8 cellular contexts compared by ENCODE assay signal in genomic region chr13:54029226-54029625, GRCh38.
A peak's percentile ranks its signal among the peaks of the same experiment; 100 is the strongest.
DNase-seq lines count a peak whose midpoint lies in the region; ATAC-seq, FAIRE-seq and TF ChIP-seq lines count a peak whose summit lies in the region.

No MANE protein-coding gene starts in this region.

- no peak overlapping the region for H2BK20ac ChIP-seq in H1 (ENCODE audit: low read length)

- WGBS in H1 (ENCODE audit: extremely low coverage in 1 of 2, insufficient coverage in 1 of 2, insufficient read length in 1 of 2, insufficient replicate concordance in 2 of 2, low coverage in 1 of 2, low lambda C conversion rate in 2 of 2, missing lambda C conversion rate in 1 of 2), 2 experiments, result 87% methylated on average over 1 of the region's 1 CpG; no CpG with 5 or more reads in 1 of the 2 experiments

- CTCF ChIA-PET in HEK293T (lab: Yijun Ruan, JAX) (no interaction called here), H1 (lab: Charles Lee; ENCODE audit: partially characterized antibody) (no interaction called here)
- CTCF ChIA-PET in activated CD4-positive, alpha-beta memory T cell treated with anti-CD3 and anti-CD28 coated beads, Interleukin-2, amount 10 ng/mL, durations not matched to agents 7 days and 5 days (lab: Charles Lee), result interaction anchor here (0.7 kb wide), 1 partner anchor 62 kb away, joined by 3 read pairs; no protein-coding TSS in a partner anchor

- H3K56ac ChIP-seq in H1 (replicated peaks; ENCODE audit: insufficient read length, low read depth, low read length), result no peak overlapping the region

- peak; percentile 5 for DNase-seq in HEK293T (ENCODE audit: extremely low spot score)
- peak in 1 of 2 experiments; percentile 13 for DNase-seq in H1 (ENCODE audit: low read depth in 1 of 2, low spot score in 2 of 2)
- DNase-seq in CD1c-positive myeloid dendritic cell (ENCODE audit: extremely low spot score), result no peak
- no peak for DNase-seq in omental fat pad (ENCODE audit: low spot score)
- no peak for DNase-seq in activated CD4-positive, alpha-beta memory T cell treated with anti-CD3 and anti-CD28 coated beads, Interleukin-2, amount 10 ng/mL, durations not matched to agents 7 days and 5 days
- DNase-seq in NCI-H2029 treated with DMSO at 0.1 percent for 48 hours (lab: John Stamatoyannopoulos, UW), result no peak

- H4K5ac ChIP-seq in H1 (ENCODE audit: insufficient read length, low read depth, low read length), result no peak overlapping the region

- no peak overlapping the region for H2AK5ac ChIP-seq in H1 (ENCODE audit: low read depth, low read length)

- H3K79me1 ChIP-seq in H1 (ENCODE audit: low read depth, low read length), result no peaks in the 10 kb centered on the region

- H3K4me3 ChIP-seq in Loucy (ENCODE audit: low read length, poor library complexity, severe bottlenecking) (no peak overlapping the region), H1 (ENCODE audit: extremely low read depth in 1 of 4, insufficient read depth in 2 of 4, low read depth in 3 of 4, low read length in 4 of 4) (no peak overlapping the region)

- H3K9ac ChIP-seq in Loucy (ENCODE audit: low read depth, low read length, poor library complexity, severe bottlenecking) (no peak overlapping the region), H1 (replicated peaks in 1 of 4; ENCODE audit: extremely low read depth in 1 of 4, low read depth in 3 of 4, low read length in 3 of 4) (no peak overlapping the region)

- H3K27me3 ChIP-seq in Loucy (ENCODE audit: insufficient read depth, low read length, poor library complexity, severe bottlenecking) (no peaks in the 10 kb centered on the region), H1 (replicated peaks in 1 of 4; ENCODE audit: control insufficient read depth in 3 of 4, extremely low read depth in 1 of 4, insufficient read depth in 3 of 4, low read length in 3 of 4) (no peaks in the 10 kb centered on the region)

- H3K18ac ChIP-seq in H1 (ENCODE audit: extremely low read depth, low read length), result no peak overlapping the region

- H3K79me2 ChIP-seq in Loucy (ENCODE audit: insufficient read depth, low read length) (no peaks in the 10 kb centered on the region), H1 (ENCODE audit: control insufficient read depth in 1 of 2, insufficient read depth in 2 of 2, low read length in 2 of 2) (no peaks in the 10 kb centered on the region)

- no peak overlapping the region for H2BK15ac ChIP-seq in H1 (ENCODE audit: low read length)

- H2BK12ac ChIP-seq in H1 (ENCODE audit: low read depth, low read length), result no peak overlapping the region

- H4K8ac ChIP-seq in H1 (ENCODE audit: extremely low read depth, insufficient read depth, low read length), result no peak overlapping the region

- H4K91ac ChIP-seq in H1 (replicated peaks; ENCODE audit: insufficient read length, low read length), result no peak overlapping the region

- H3F3A ChIP-seq in Loucy (ENCODE audit: low read depth), result no peaks in the 10 kb centered on the region

- H3K27ac ChIP-seq in H1 (ENCODE audit: low read depth, low read length), result no peak overlapping the region

- TF ChIP-seq CTCF in Loucy (conservative IDR thresholded peaks at IDR 0.05; ENCODE audit: low read length) (no peak), H1 (IDR thresholded peaks at IDR 0.05; ENCODE audit: control extremely low read depth in 1 of 3, insufficient read depth in 1 of 3, low read depth in 1 of 3, low read length in 3 of 3) (no peak), omental fat pad (IDR thresholded peaks at IDR 0.05) (no peak)

- H3K23ac ChIP-seq in H1 (ENCODE audit: insufficient read length), result no peak overlapping the region

- H3K36me3 Mint-ChIP-seq in activated CD4-positive, alpha-beta memory T cell treated with anti-CD3 and anti-CD28 coated beads, Interleukin-2, amount 10 ng/mL, durations not matched to agents 7 days and 5 days (ENCODE audit: low read depth), result no peaks in the 10 kb centered on the region

- H3K36me3 ChIP-seq in Loucy (ENCODE audit: insufficient read depth, low read length), result no peaks in the 10 kb centered on the region
- no peaks in the 10 kb centered on the region for H3K36me3 ChIP-seq in H1 (ENCODE audit: control insufficient read depth in 2 of 4, insufficient read depth in 4 of 4, low read length in 3 of 4)

- no peak overlapping the region for H3K4ac ChIP-seq in H1 (replicated peaks; ENCODE audit: insufficient read length, low read depth, low read length)

- H3K9me2 ChIP-seq in Loucy (replicated peaks; ENCODE audit: low read depth, low read length), result no peaks in the 10 kb centered on the region

- H3K9me3 Mint-ChIP-seq in activated CD4-positive, alpha-beta memory T cell treated with anti-CD3 and anti-CD28 coated beads, Interleukin-2, amount 10 ng/mL, durations not matched to agents 7 days and 5 days, result peaks cover 15% of the 10 kb centered on the region

- POLR2A ChIA-PET in HEK293T (lab: Yijun Ruan, JAX), result no interaction called here
- POLR2A ChIA-PET in H1 (lab: Charles Lee; ENCODE audit: partially characterized antibody), result no interaction called here
- POLR2A ChIA-PET in activated CD4-positive, alpha-beta memory T cell treated with anti-CD3 and anti-CD28 coated beads, Interleukin-2, amount 10 ng/mL, durations not matched to agents 7 days and 5 days (lab: Charles Lee), result no interaction called here

- FAIRE-seq in H1 (lab: Jason Lieb, UNC), result no peak

- H3K4me2 ChIP-seq in Loucy (ENCODE audit: low read depth, low read length, poor library complexity, severe bottlenecking) (no peak overlapping the region), H1 (ENCODE audit: insufficient read depth in 1 of 2, low read depth in 2 of 2, low read length in 2 of 2) (no peak overlapping the region)

- no peak overlapping the region for H3K27ac Mint-ChIP-seq in activated CD4-positive, alpha-beta memory T cell treated with anti-CD3 and anti-CD28 coated beads, Interleukin-2, amount 10 ng/mL, durations not matched to agents 7 days and 5 days

- ATAC-seq in GM18502 (IDR thresholded peaks at IDR 0.05; ENCODE audit: poor library complexity, unreplicated experiment) (peak; percentile 99), omental fat pad (ENCODE audit: low FRiP score) (no peak)

- H2BK5ac ChIP-seq in H1 (ENCODE audit: low read depth, low read length), result no peak overlapping the region

- no peaks in the 10 kb centered on the region for H3K9me3 ChIP-seq in Loucy (ENCODE audit: insufficient read depth, low read depth, low read length)
- peaks cover 11 to 24% of the 10 kb centered on the region in 2 experiments for H3K9me3 ChIP-seq in H1 (ENCODE audit: insufficient read depth in 2 of 2, low read depth in 1 of 2, low read length in 1 of 2)

- H3K4me3 Mint-ChIP-seq in activated CD4-positive, alpha-beta memory T cell treated with anti-CD3 and anti-CD28 coated beads, Interleukin-2, amount 10 ng/mL, durations not matched to agents 7 days and 5 days, result no peak overlapping the region

- H2BK120ac ChIP-seq in H1 (replicated peaks; ENCODE audit: low read depth, low read length), result no peak overlapping the region

- 0 out of 2 replicates have a peak overlapping the region, but pooled peaks have one; percentile 6 for H2AFZ ChIP-seq in Loucy (ENCODE audit: low read length)
- H2AFZ ChIP-seq in H1 (ENCODE audit: low read length), result peak overlapping the region; percentile 43

- no peaks in the 10 kb centered on the region for H3K4me1 ChIP-seq in Loucy (ENCODE audit: insufficient read depth, low read length, poor library complexity, severe bottlenecking)
- peaks cover 0 to 4% (median 0%) of the 10 kb centered on the region in 4 experiments; a peak in 1 of 7 replicates for H3K4me1 ChIP-seq in H1 (replicated peaks in 1 of 4; ENCODE audit: control insufficient read depth in 3 of 4, insufficient read depth in 4 of 4, low read length in 3 of 4)

- TF ChIP-seq EP300 in H1 (IDR thresholded peaks at IDR 0.05; ENCODE audit: borderline replicate concordance in 1 of 2, low read depth in 2 of 2, low read length in 2 of 2), result no peak

- no peaks in the 10 kb centered on the region for H4K20me1 ChIP-seq in Loucy (ENCODE audit: insufficient read depth, low read length, poor library complexity, severe bottlenecking)
- H4K20me1 ChIP-seq in H1 (replicated peaks in 1 of 2; ENCODE audit: control insufficient read depth in 1 of 2, insufficient read depth in 2 of 2, low read length in 2 of 2), result no peaks in the 10 kb centered on the region

- H3K4me1 Mint-ChIP-seq in activated CD4-positive, alpha-beta memory T cell treated with anti-CD3 and anti-CD28 coated beads, Interleukin-2, amount 10 ng/mL, durations not matched to agents 7 days and 5 days, result no peaks in the 10 kb centered on the region

- TF ChIP-seq RAD21 in H1 (IDR thresholded peaks at IDR 0.05 in 1 of 2, conservative IDR thresholded peaks at IDR 0.05 in 1 of 2; ENCODE audit: low read depth in 2 of 2, low read length in 2 of 2), result no peak

- no peaks in the 10 kb centered on the region for H3K23me2 ChIP-seq in H1 (ENCODE audit: low read depth, low read length)

- TF ChIP-seq POLR2A in H1 (IDR thresholded peaks at IDR 0.05; ENCODE audit: control extremely low read depth in 1 of 2, low read depth in 2 of 2, low read length in 2 of 2), result no peak

- H3K27me3 Mint-ChIP-seq in activated CD4-positive, alpha-beta memory T cell treated with anti-CD3 and anti-CD28 coated beads, Interleukin-2, amount 10 ng/mL, durations not matched to agents 7 days and 5 days, result no peaks in the 10 kb centered on the region

- H3K14ac ChIP-seq in H1 (ENCODE audit: insufficient read length), result no peak overlapping the region

TF ChIP-seq in HEK293T, 16 proteins besides CTCF, POLR2A, EP300 and RAD21 (continues in another document):
- TF ChIP-seq HDGF (IDR thresholded peaks at IDR 0.05; ENCODE audit: borderline replicate concordance), result no peak
- TF ChIP-seq FOXK2 (IDR thresholded peaks at IDR 0.05), result no peak
- TF ChIP-seq SP1 (IDR thresholded peaks at IDR 0.05), result no peak
- TF ChIP-seq SUZ12 (IDR thresholded peaks at IDR 0.05), result no peak
- TF ChIP-seq CTBP1 (IDR thresholded peaks at IDR 0.05; ENCODE audit: borderline replicate concordance), result no peak
- no peak for TF ChIP-seq LEF1 (IDR thresholded peaks at IDR 0.05; ENCODE audit: borderline replicate concordance)

TF ChIP-seq in H1, 55 proteins besides CTCF, POLR2A, EP300 and RAD21:
- TF ChIP-seq JUND (IDR thresholded peaks at IDR 0.05; ENCODE audit: low read length) (peak; percentile 44; the same call in 1 of the 2 replicates), CBX8 (IDR thresholded peaks at IDR 0.05; ENCODE audit: borderline replicate concordance, low read depth, low read length) (no peak)
TF ChIP-seq in H1: peak in this region for 1.
